9 cellular contexts compared by ENCODE assay signal in genomic region chr1:15851251-15852035, GRCh38. TPM values are rescaled to one million over a fixed set of nuclear protein-coding genes. Genes with fewer than 3 reads are reported as not detected.
DNase-seq lines count a peak whose midpoint lies in the region; ATAC-seq lines count a peak whose summit lies in the region.
"Had no signal": no experiment of that assay in that cellular context is flagged by ENCODE, and none has a peak within 500 bp of the region (broad histone marks: within the 10 kb centered on the region; RNA-seq: fewer than 3 reads in every experiment).

No MANE protein-coding gene starts in this region.

- H3K27ac ChIP-seq in iPS-20b (ENCODE audit: low read length) = no peak overlapping the region
- H3K27ac ChIP-seq in subcutaneous abdominal adipose tissue (ENCODE audit: low read depth, low read length) = peak overlapping the region; percentile 95

- H3K4me1 Mint-ChIP-seq in activated CD4-positive, alpha-beta T cell treated with anti-CD3 and anti-CD28 coated beads, Interleukin-2, amount 10 ng/mL, durations not matched to agents 24 days and 14 days = peaks cover 30% of the 10 kb centered on the region
- peaks cover 29% of the 10 kb centered on the region for H3K4me1 Mint-ChIP-seq in T-helper 17 cell
- peaks cover 33% of the 10 kb centered on the region for H3K4me1 Mint-ChIP-seq in activated CD8-positive, alpha-beta memory T cell treated with anti-CD3 and anti-CD28 coated beads, Interleukin-2, amount 10 ng/mL, durations not matched to agents 7 days and 5 days

- H3K36me3 Mint-ChIP-seq in activated CD4-positive, alpha-beta T cell treated with anti-CD3 and anti-CD28 coated beads, Interleukin-2, amount 10 ng/mL, durations not matched to agents 24 days and 14 days (ENCODE audit: low read depth) = peaks cover 18% of the 10 kb centered on the region
- peaks cover 2% of the 10 kb centered on the region for H3K36me3 Mint-ChIP-seq in T-helper 17 cell (ENCODE audit: low read depth)
- H3K36me3 Mint-ChIP-seq in activated CD8-positive, alpha-beta memory T cell treated with anti-CD3 and anti-CD28 coated beads, Interleukin-2, amount 10 ng/mL, durations not matched to agents 7 days and 5 days = peaks cover 5% of the 10 kb centered on the region

- DNase-seq in activated CD4-positive, alpha-beta T cell treated with anti-CD3 and anti-CD28 coated beads, Interleukin-2, amount 10 ng/mL, durations not matched to agents 24 days and 14 days = no peak
- no peak for DNase-seq in activated CD4-positive, alpha-beta T cell treated with anti-CD3 and anti-CD28 coated beads for 1 hour
- DNase-seq in T-helper 17 cell = no peak
- DNase-seq in activated CD8-positive, alpha-beta memory T cell treated with anti-CD3 and anti-CD28 coated beads, Interleukin-2, amount 10 ng/mL, durations not matched to agents 7 days and 5 days = no peak
- no peak for DNase-seq in SKM-1 (lab: John Stamatoyannopoulos, UW; ENCODE audit: unreplicated experiment)
- DNase-seq in nucleus accumbens (lab: John Stamatoyannopoulos, UW) = no peak
- DNase-seq: NCI-H1048 had no signal

- peak overlapping the region; percentile 27; the same call in 1 of the 2 replicates for H3K4me3 ChIP-seq in iPS-20b (ENCODE audit: low read length)
- H3K4me3 ChIP-seq in subcutaneous abdominal adipose tissue (ENCODE audit: low read depth in 1 of 5, low read length in 5 of 5) = no peak overlapping the region

- intact Hi-C loops in activated CD4-positive, alpha-beta T cell treated with anti-CD3 and anti-CD28 coated beads, Interleukin-2, amount 10 ng/mL, durations not matched to agents 24 days and 14 days (cut with micrococcal nuclease) = loop anchor here (5.0 kb wide), 1 partner anchor 41 kb away; no protein-coding TSS in a partner anchor

- H3K9me3 ChIP-seq in T-helper 17 cell (ENCODE audit: control insufficient read depth, low read length, poor library complexity, severe bottlenecking) = no peaks in the 10 kb centered on the region
- no peaks in the 10 kb centered on the region for H3K9me3 ChIP-seq in iPS-20b (ENCODE audit: insufficient read depth, low read depth, low read length)
- no peaks in the 10 kb centered on the region for H3K9me3 ChIP-seq in subcutaneous abdominal adipose tissue (ENCODE audit: control insufficient read depth in 5 of 5, low read length in 5 of 5)

- H3K36me3 ChIP-seq in iPS-20b (ENCODE audit: insufficient read depth, low read depth, low read length) (no peaks in the 10 kb centered on the region), subcutaneous abdominal adipose tissue (ENCODE audit: control insufficient read depth in 5 of 5, insufficient read depth in 5 of 5, low read length in 5 of 5) (no peaks in the 10 kb centered on the region)

- H3K9me3 Mint-ChIP-seq in activated CD4-positive, alpha-beta T cell treated with anti-CD3 and anti-CD28 coated beads, Interleukin-2, amount 10 ng/mL, durations not matched to agents 24 days and 14 days = no peaks in the 10 kb centered on the region
- H3K9me3 Mint-ChIP-seq in activated CD8-positive, alpha-beta memory T cell treated with anti-CD3 and anti-CD28 coated beads, Interleukin-2, amount 10 ng/mL, durations not matched to agents 7 days and 5 days (ENCODE audit: low read depth) = no peaks in the 10 kb centered on the region

- peaks cover 13% of the 10 kb centered on the region for H3K4me1 ChIP-seq in iPS-20b (ENCODE audit: insufficient read depth, low read length)
- H3K4me1 ChIP-seq in subcutaneous abdominal adipose tissue (ENCODE audit: control insufficient read depth in 5 of 5, insufficient read depth in 5 of 5, low read length in 5 of 5) = peaks cover 2 to 41% (median 39%) of the 10 kb centered on the region in 5 donors

- H3K4me3 Mint-ChIP-seq in activated CD4-positive, alpha-beta T cell treated with anti-CD3 and anti-CD28 coated beads, Interleukin-2, amount 10 ng/mL, durations not matched to agents 24 days and 14 days = peak overlapping the region; percentile 53
- no peak overlapping the region for H3K4me3 Mint-ChIP-seq in T-helper 17 cell
- H3K4me3 Mint-ChIP-seq in activated CD8-positive, alpha-beta memory T cell treated with anti-CD3 and anti-CD28 coated beads, Interleukin-2, amount 10 ng/mL, durations not matched to agents 7 days and 5 days = no peak overlapping the region

- H3K9ac ChIP-seq in iPS-20b (ENCODE audit: low read depth, low read length) = 0 out of 2 replicates have a peak overlapping the region, but pooled peaks have one; percentile 97
- H3K9ac ChIP-seq in subcutaneous abdominal adipose tissue (ENCODE audit: low read length in 5 of 5) = peak overlapping the region in 2 of 5 donors; percentile 40 to 97

- CTCF ChIA-PET in activated CD8-positive, alpha-beta memory T cell treated with anti-CD3 and anti-CD28 coated beads, Interleukin-2, amount 10 ng/mL, durations not matched to agents 7 days and 5 days (lab: Charles Lee) = interaction anchor here (3.0 kb wide), 1 partner anchor 36 kb away, joined by 20 read pairs; no protein-coding TSS in a partner anchor

- no peaks in the 10 kb centered on the region for H3K27me3 Mint-ChIP-seq in activated CD4-positive, alpha-beta T cell treated with anti-CD3 and anti-CD28 coated beads, Interleukin-2, amount 10 ng/mL, durations not matched to agents 24 days and 14 days
- H3K27me3 Mint-ChIP-seq in T-helper 17 cell = no peaks in the 10 kb centered on the region
- no peaks in the 10 kb centered on the region for H3K27me3 Mint-ChIP-seq in activated CD8-positive, alpha-beta memory T cell treated with anti-CD3 and anti-CD28 coated beads, Interleukin-2, amount 10 ng/mL, durations not matched to agents 7 days and 5 days

- H3K27me3 ChIP-seq in iPS-20b (ENCODE audit: insufficient read depth, low read length) (no peaks in the 10 kb centered on the region; the same call in 1 of the 2 replicates), subcutaneous abdominal adipose tissue (ENCODE audit: control insufficient read depth in 5 of 5, insufficient read depth in 4 of 5, low read length in 5 of 5) (no peaks in the 10 kb centered on the region)

- H3K27ac Mint-ChIP-seq in activated CD4-positive, alpha-beta T cell treated with anti-CD3 and anti-CD28 coated beads, Interleukin-2, amount 10 ng/mL, durations not matched to agents 24 days and 14 days = no peak overlapping the region
- H3K27ac Mint-ChIP-seq in T-helper 17 cell = peak overlapping the region; percentile 94
- no peak overlapping the region for H3K27ac Mint-ChIP-seq in activated CD8-positive, alpha-beta memory T cell treated with anti-CD3 and anti-CD28 coated beads, Interleukin-2, amount 10 ng/mL, durations not matched to agents 7 days and 5 days

- no peak for ATAC-seq in T-helper 17 cell
- no peak for ATAC-seq in activated CD8-positive, alpha-beta memory T cell treated with anti-CD3 and anti-CD28 coated beads, Interleukin-2, amount 10 ng/mL, durations not matched to agents 7 days and 5 days

RNA-seq across cellular contexts. Expression of gene SPEN, which starts 3.9 kb away (rescaled TPM):
- 89.1 and 94.1 TPM in 2 replicates for total RNA-seq in activated CD4-positive, alpha-beta T cell treated with anti-CD3 and anti-CD28 coated beads, Interleukin-2, amount 10 ng/mL, durations not matched to agents 24 days and 14 days
- 10 to 100 TPM; 73.8 to 79.1 TPM for total RNA-seq in T-helper 17 cell
- total RNA-seq in activated CD8-positive, alpha-beta memory T cell treated with anti-CD3 and anti-CD28 coated beads, Interleukin-2, amount 10 ng/mL, durations not matched to agents 7 days and 5 days = 10 to 100 TPM; 74.6 to 75.5 TPM

RNA-seq across cellular contexts. Expression of gene UQCRHL, which starts 44.0 kb away (rescaled TPM):
- total RNA-seq in activated CD4-positive, alpha-beta T cell treated with anti-CD3 and anti-CD28 coated beads, Interleukin-2, amount 10 ng/mL, durations not matched to agents 24 days and 14 days = 1.5 TPM in 2 replicates
- total RNA-seq in T-helper 17 cell = under 1 TPM; 0.65 to 0.81 TPM
- total RNA-seq in activated CD8-positive, alpha-beta memory T cell treated with anti-CD3 and anti-CD28 coated beads, Interleukin-2, amount 10 ng/mL, durations not matched to agents 7 days and 5 days = 1 to 10 TPM; 1.6 to 1.8 TPM
